8 cellular contexts compared by ENCODE assay signal in genomic region chr7:4683884-4684565, GRCh38. TPM values are rescaled to one million over a fixed set of nuclear protein-coding genes. Genes with fewer than 3 reads are reported as not detected.
DNase-seq lines count a peak whose midpoint lies in the region; ATAC-seq and TF ChIP-seq lines count a peak whose summit lies in the region.

No MANE protein-coding gene starts in this region.

- H3K27ac Mint-ChIP-seq in CD8-positive, alpha-beta T cell: peak overlapping the region; percentile 100
- peak overlapping the region; percentile 94 for H3K27ac Mint-ChIP-seq in activated naive CD8-positive, alpha-beta T cell
- peak overlapping the region; percentile 94 for H3K27ac Mint-ChIP-seq in progenitor cell of endocrine pancreas

- peak overlapping the region; percentile 70 for H3K4me3 ChIP-seq in CD8-positive, alpha-beta T cell (ENCODE audit: low read depth, low read length)

- H3K4me3 Mint-ChIP-seq in CD8-positive, alpha-beta T cell: peak overlapping the region; percentile 97
- peak overlapping the region; percentile 94 for H3K4me3 Mint-ChIP-seq in activated naive CD8-positive, alpha-beta T cell
- H3K4me3 Mint-ChIP-seq in progenitor cell of endocrine pancreas (ENCODE audit: low read depth): peak overlapping the region; percentile 82

- CTCF ChIA-PET in CD8-positive, alpha-beta T cell (lab: Charles Lee): interaction anchor here (1.3 to 2.4 kb wide), 7 partner anchors 41 to 84 kb away, joined by 3 to 11 read pairs (median 4); no protein-coding TSS in a partner anchor

- POLR2A ChIA-PET in CD8-positive, alpha-beta T cell (lab: Charles Lee): interaction anchor here (1.7 to 3.4 kb wide), 3 partner anchors 43 to 92 kb away, joined by 9 to 91 read pairs (median 12); partner anchors contain the start of gene AP5Z1

- H3K27ac ChIP-seq in CD8-positive, alpha-beta T cell (ENCODE audit: low read depth, low read length): peak overlapping the region; percentile 53

- H3K27me3 ChIP-seq in CD8-positive, alpha-beta T cell (ENCODE audit: insufficient read depth, low read length): no peaks in the 10 kb centered on the region

- peaks cover 29% of the 10 kb centered on the region for H3K4me1 ChIP-seq in CD8-positive, alpha-beta T cell (ENCODE audit: insufficient read depth, low read length)

- TF ChIP-seq CTCF in CD8-positive, alpha-beta T cell (IDR thresholded peaks at IDR 0.05): peak; percentile 68
- peak; percentile 46 for TF ChIP-seq CTCF in progenitor cell of endocrine pancreas (IDR thresholded peaks at IDR 0.05; ENCODE audit: unreplicated experiment)

- peak in 6 of 7 experiments; percentile 12 to 65 (median 43) for DNase-seq in CD8-positive, alpha-beta T cell
- DNase-seq in Right ventricle myocardium inferior (ENCODE audit: missing footprints) (peak; percentile 80), progenitor cell of endocrine pancreas (ENCODE audit: low spot score, unreplicated experiment) (no peak), NCI-H2107 (lab: John Stamatoyannopoulos, UW) (no peak)

- peak; percentile 47 for ATAC-seq in CD8-positive, alpha-beta T cell
- ATAC-seq in GM21717 (IDR thresholded peaks at IDR 0.05; ENCODE audit: unreplicated experiment) (peak; percentile 39), Right ventricle myocardium inferior (peak; percentile 63), HG03442 (IDR thresholded peaks at IDR 0.05; ENCODE audit: unreplicated experiment) (no peak)

- H3K27me3 Mint-ChIP-seq in CD8-positive, alpha-beta T cell (ENCODE audit: low read depth): no peaks in the 10 kb centered on the region
- H3K27me3 Mint-ChIP-seq in activated naive CD8-positive, alpha-beta T cell: no peaks in the 10 kb centered on the region
- H3K27me3 Mint-ChIP-seq in progenitor cell of endocrine pancreas: peaks cover 2% of the 10 kb centered on the region

- peaks cover 48% of the 10 kb centered on the region for H3K4me1 Mint-ChIP-seq in CD8-positive, alpha-beta T cell (ENCODE audit: low read depth)
- H3K4me1 Mint-ChIP-seq in activated naive CD8-positive, alpha-beta T cell (ENCODE audit: low read depth): peaks cover 48% of the 10 kb centered on the region
- H3K4me1 Mint-ChIP-seq in progenitor cell of endocrine pancreas (ENCODE audit: low read depth): peaks cover 17% of the 10 kb centered on the region

- no peaks in the 10 kb centered on the region for H3K9me3 Mint-ChIP-seq in CD8-positive, alpha-beta T cell
- no peaks in the 10 kb centered on the region for H3K9me3 Mint-ChIP-seq in activated naive CD8-positive, alpha-beta T cell (ENCODE audit: low read depth)
- no peaks in the 10 kb centered on the region for H3K9me3 Mint-ChIP-seq in progenitor cell of endocrine pancreas (ENCODE audit: low read depth)

- H3K36me3 ChIP-seq in CD8-positive, alpha-beta T cell (ENCODE audit: insufficient read depth, low read length): no peaks in the 10 kb centered on the region

- intact Hi-C loops in CD8-positive, alpha-beta T cell (cut with DNase I, micrococcal nuclease): loop anchor here (1.0 to 5.0 kb wide), 6 partner anchors 41 to 1382 kb away; partner anchors contain the start of genes AP5Z1 (in 1 of the 2) and SDK1 (in 1 of the 2)
- intact Hi-C loops in Right ventricle myocardium inferior (cut with DNase I): loop anchor here (2.0 kb wide), 1 partner anchor 61 kb away; no protein-coding TSS in a partner anchor

- H3K36me3 Mint-ChIP-seq in CD8-positive, alpha-beta T cell: peaks cover 27% of the 10 kb centered on the region
- no peaks in the 10 kb centered on the region for H3K36me3 Mint-ChIP-seq in activated naive CD8-positive, alpha-beta T cell
- H3K36me3 Mint-ChIP-seq in progenitor cell of endocrine pancreas (ENCODE audit: insufficient read depth): peaks cover 2% of the 10 kb centered on the region

- no peaks in the 10 kb centered on the region for H3K9me3 ChIP-seq in CD8-positive, alpha-beta T cell (ENCODE audit: low read length)

TF ChIP-seq in PFSK-1, 5 proteins besides CTCF, POLR2A, EP300 and RAD21:
- TF ChIP-seq FOXP2 (optimal IDR thresholded peaks at IDR 0.05; ENCODE audit: borderline replicate concordance, extremely low read depth, extremely low read length, insufficient read depth) (no peak), REST (IDR thresholded peaks at IDR 0.05; ENCODE audit: insufficient read depth in 1 of 2, low read depth in 2 of 2, low read length in 2 of 2) (0 out of 4 replicates have a peak, but pooled peaks of 1 of the 2 experiments have one; percentile 2), TAF1 (IDR thresholded peaks at IDR 0.05; ENCODE audit: borderline replicate concordance, insufficient read depth, low read length) (0 out of 2 replicates have a peak, but pooled peaks have one; percentile 26)
TF ChIP-seq in PFSK-1: peak in this region for 2.

RNA-seq across cellular contexts. Expression of gene FOXK1, which starts 1.9 kb away (rescaled TPM):
- total RNA-seq in CD8-positive, alpha-beta T cell: 10 to 100 TPM; 65.8 to 69.8 TPM
- polyA plus RNA-seq in PFSK-1 (2012; ENCODE audit: insufficient read length, low read depth): 21.3 TPM
- total RNA-seq in Right ventricle myocardium inferior (16.8 TPM), progenitor cell of endocrine pancreas (47.6 and 47.8 TPM in 2 replicates)

Comparison
In these comparisons a context has a peak if more than half of its experiments do, and no peak if none do; other contexts are left out.
1. DNase-seq: peak in CD8-positive, alpha-beta T cell (6 of 7) and Right ventricle myocardium inferior (single experiment); none in progenitor cell of endocrine pancreas (single experiment) and NCI-H2107 (single experiment).
2. Peak in every context shown above with its lines, with median percentiles within 50 percentile points of each other: H3K27ac Mint-ChIP-seq and H3K4me3 Mint-ChIP-seq.